15 cellular contexts compared by ENCODE assay signal in genomic region chr22:26845016-26845728, GRCh38.
DNase-seq lines count a peak whose midpoint lies in the region; ATAC-seq and TF ChIP-seq lines count a peak whose summit lies in the region.
"Had no signal": no experiment of that assay in that cellular context is flagged by ENCODE, and none has a peak within 500 bp of the region (broad histone marks: within the 10 kb centered on the region; RNA-seq: fewer than 3 reads in every experiment).

No MANE protein-coding gene starts in this region.

- ATAC-seq in HG03045 (IDR thresholded peaks at IDR 0.05; ENCODE audit: unreplicated experiment) (no peak), HG03196 (IDR thresholded peaks at IDR 0.05; ENCODE audit: unreplicated experiment) (no peak)

- peak; percentile 21 for DNase-seq in NCI-H2107 treated with DMSO at 0.1 percent for 48 hours (lab: John Stamatoyannopoulos, UW; ENCODE audit: unreplicated experiment)
- no peak for DNase-seq in NCI-H2107 (lab: John Stamatoyannopoulos, UW)
- DNase-seq in NCI-H1092 (lab: John Stamatoyannopoulos, UW), result peak; percentile 11
- peak; percentile 7 for DNase-seq in RPMI8226
- DNase-seq in middle frontal gyrus (ENCODE audit: extremely low spot score, low spot score), result peak; percentile 12
- no peak for DNase-seq in GM13977 (ENCODE audit: low spot score)
- DNase-seq: activated CD4-positive, alpha-beta T cell treated with anti-CD3 and anti-CD28 coated beads for 48 hours; activated gamma-delta T cell; EL; mammary epithelial cell; NCI-H1694 treated with DMSO at 0.1 percent for 48 hours; stimulated activated CD4-positive, alpha-beta T cell treated with anti-CD3 and anti-CD28 coated beads, Interleukin-15, amount 100 ng/mL, for 24 hours; stimulated activated CD8-positive, alpha-beta memory T cell treated with anti-CD3 and anti-CD28 coated beads, Interleukin-4, amount 100 ng/mL, for 48 hours had no signal

- no peak for TF ChIP-seq CTCF in GM13977 (IDR thresholded peaks at IDR 0.05; ENCODE audit: extremely low read depth, insufficient read depth, missing control alignments)

- in situ Hi-C loops in GM13977 (cut with MboI; ENCODE audit: low pct_unique_long_range_greater_than_20kb, low sequenced_read_pairs, unreplicated experiment), result no loop called here

Comparison
In these comparisons a context has a peak if more than half of its experiments do, and no peak if none do; other contexts are left out.
1. DNase-seq: peak in NCI-H2107 treated with DMSO at 0.1 percent for 48 hours (single experiment), NCI-H1092 (single experiment), RPMI8226 (single experiment) and middle frontal gyrus (single experiment); none in NCI-H2107 (single experiment) and GM13977 (single experiment).